15 cellular contexts compared by ENCODE assay signal in the genomic region with DNA sequence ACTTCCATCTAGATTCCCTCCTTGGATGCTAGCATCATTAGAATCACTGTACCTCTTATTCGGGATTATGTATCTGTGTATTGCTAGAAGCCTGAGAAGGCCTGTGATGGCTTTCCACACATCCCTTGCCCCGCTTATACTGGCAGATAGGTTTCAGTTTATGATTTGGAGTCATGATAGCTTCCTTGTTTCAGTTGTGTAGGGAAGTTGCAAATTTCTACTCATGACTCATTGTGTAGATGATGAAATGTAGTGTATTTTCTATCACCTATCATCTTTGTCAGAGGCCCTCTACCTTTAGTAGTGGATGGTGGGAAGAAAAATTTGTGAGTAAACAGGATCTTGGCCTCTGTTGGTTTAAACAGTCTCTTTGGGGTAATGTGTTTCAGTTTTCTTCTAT.
DNase-seq lines count a peak whose midpoint lies in the region; ATAC-seq, FAIRE-seq and TF ChIP-seq lines count a peak whose summit lies in the region.
"Had no signal": no experiment of that assay in that cellular context is flagged by ENCODE, and none has a peak within 500 bp of the region (broad histone marks: within the 10 kb centered on the region; RNA-seq: fewer than 3 reads in every experiment).

No MANE protein-coding gene starts in this region.

- no peak for FAIRE-seq in bronchial epithelial cell (lab: Jason Lieb, UNC)

- TF ChIP-seq CTCF in activated CD8-positive, alpha-beta T cell treated with anti-CD3 and anti-CD28 coated beads for 36 hours (IDR thresholded peaks at IDR 0.05): no peak
- no peak for TF ChIP-seq CTCF in bronchial epithelial cell (IDR thresholded peaks at IDR 0.05; ENCODE audit: insufficient read depth, low read length, severe bottlenecking)
- no peak for TF ChIP-seq CTCF in osteoblast (IDR thresholded peaks at IDR 0.05; ENCODE audit: extremely low read depth, low read depth, low read length)

- no peaks in the 10 kb centered on the region for H3K27me3 Mint-ChIP-seq in activated CD8-positive, alpha-beta T cell treated with anti-CD3 and anti-CD28 coated beads for 36 hours
- no peaks in the 10 kb centered on the region for H3K27me3 Mint-ChIP-seq in activated CD8-positive, alpha-beta T cell treated with anti-CD3 and anti-CD28 coated beads, Interleukin-2, amount 10 ng/mL, durations not matched to agents 7 days and 5 days (ENCODE audit: low read depth)

- H3K9me3 Mint-ChIP-seq in activated CD8-positive, alpha-beta T cell treated with anti-CD3 and anti-CD28 coated beads for 36 hours: peaks cover 2% of the 10 kb centered on the region
- H3K9me3 Mint-ChIP-seq in activated CD8-positive, alpha-beta T cell treated with anti-CD3 and anti-CD28 coated beads, Interleukin-2, amount 10 ng/mL, durations not matched to agents 7 days and 5 days (ENCODE audit: insufficient read depth): no peaks in the 10 kb centered on the region

- intact Hi-C loops in activated CD8-positive, alpha-beta T cell treated with anti-CD3 and anti-CD28 coated beads for 36 hours (cut with micrococcal nuclease): no loop called here

- no peak for DNase-seq in activated CD8-positive, alpha-beta T cell treated with anti-CD3 and anti-CD28 coated beads for 36 hours
- no peak for DNase-seq in activated CD8-positive, alpha-beta T cell treated with anti-CD3 and anti-CD28 coated beads, Interleukin-2, amount 10 ng/mL, durations not matched to agents 7 days and 5 days
- DNase-seq in NOMO-1 treated with DMSO at 0.1 percent for 48 hours (lab: John Stamatoyannopoulos, UW; ENCODE audit: unreplicated experiment) (peak; percentile 95), bronchial epithelial cell (ENCODE audit: low read depth) (peak; percentile 65), renal cortical epithelial cell (ENCODE audit: low read depth) (peak; percentile 67), osteoblast (ENCODE audit: insufficient read length, low spot score, missing footprints) (no peak), NCI-H510A (lab: John Stamatoyannopoulos, UW) (no peak)
- DNase-seq: Caco-2; effector memory CD4-positive, alpha-beta T cell; heart left ventricle; NCI-H1417 treated with DMSO at 0.1 percent for 48 hours; NCI-H524; SJCRH30 had no signal

- no peak overlapping the region for H2AFZ ChIP-seq in osteoblast (ENCODE audit: low read length)

- H3K4me3 ChIP-seq in bronchial epithelial cell (ENCODE audit: low read depth, low read length): no peak overlapping the region
- no peak overlapping the region for H3K4me3 ChIP-seq in osteoblast (ENCODE audit: insufficient read depth, low read length)
- H3K4me3 ChIP-seq: heart left ventricle, lung, SJCRH30 had no signal

- H3K9me3 ChIP-seq in osteoblast (ENCODE audit: low read depth, low read length): no peaks in the 10 kb centered on the region
- H3K9me3 ChIP-seq: Caco-2, heart left ventricle, SJCRH30 had no signal

- no peak overlapping the region for H3K4me3 Mint-ChIP-seq in activated CD8-positive, alpha-beta T cell treated with anti-CD3 and anti-CD28 coated beads for 36 hours
- no peak overlapping the region for H3K4me3 Mint-ChIP-seq in activated CD8-positive, alpha-beta T cell treated with anti-CD3 and anti-CD28 coated beads, Interleukin-2, amount 10 ng/mL, durations not matched to agents 7 days and 5 days

- no peak overlapping the region for H3K27ac ChIP-seq in osteoblast (ENCODE audit: low read depth, low read length)
- H3K27ac ChIP-seq: heart left ventricle, SJCRH30 had no signal

- POLR2A ChIA-PET in activated CD8-positive, alpha-beta T cell treated with anti-CD3 and anti-CD28 coated beads for 36 hours (lab: Charles Lee): no interaction called here
- POLR2A ChIA-PET in activated CD8-positive, alpha-beta T cell treated with anti-CD3 and anti-CD28 coated beads, Interleukin-2, amount 10 ng/mL, durations not matched to agents 7 days and 5 days (lab: Charles Lee): no interaction called here

- H3K4me1 ChIP-seq in osteoblast (ENCODE audit: insufficient read depth, low read length): peaks cover 3% of the 10 kb centered on the region
- H3K4me1 ChIP-seq: Caco-2, SJCRH30 had no signal

- CTCF ChIA-PET in activated CD8-positive, alpha-beta T cell treated with anti-CD3 and anti-CD28 coated beads for 36 hours (lab: Charles Lee): no interaction called here
- CTCF ChIA-PET in activated CD8-positive, alpha-beta T cell treated with anti-CD3 and anti-CD28 coated beads, Interleukin-2, amount 10 ng/mL, durations not matched to agents 7 days and 5 days (lab: Charles Lee): no interaction called here

- H4K20me1 ChIP-seq in osteoblast (ENCODE audit: insufficient read depth, low read length): no peaks in the 10 kb centered on the region

- no peaks in the 10 kb centered on the region for H3K27me3 ChIP-seq in bronchial epithelial cell (ENCODE audit: control insufficient read depth, insufficient read depth, low read length)
- no peaks in the 10 kb centered on the region for H3K27me3 ChIP-seq in osteoblast (ENCODE audit: insufficient read depth, low read length)
- H3K27me3 ChIP-seq: heart left ventricle, SJCRH30 had no signal

- H3K79me2 ChIP-seq in osteoblast (ENCODE audit: insufficient read depth, low read length): no peaks in the 10 kb centered on the region

- H3K36me3 ChIP-seq in bronchial epithelial cell (ENCODE audit: control insufficient read depth, insufficient read depth, low read length): no peaks in the 10 kb centered on the region
- H3K36me3 ChIP-seq in osteoblast (ENCODE audit: insufficient read depth, low read length): peaks cover 4% of the 10 kb centered on the region
- H3K36me3 ChIP-seq: SJCRH30 had no signal

- peaks cover 13% of the 10 kb centered on the region for H3K36me3 Mint-ChIP-seq in activated CD8-positive, alpha-beta T cell treated with anti-CD3 and anti-CD28 coated beads for 36 hours (ENCODE audit: low read depth)
- no peaks in the 10 kb centered on the region for H3K36me3 Mint-ChIP-seq in activated CD8-positive, alpha-beta T cell treated with anti-CD3 and anti-CD28 coated beads, Interleukin-2, amount 10 ng/mL, durations not matched to agents 7 days and 5 days (ENCODE audit: low read depth)

- H3K4me2 ChIP-seq in osteoblast (ENCODE audit: insufficient read depth, low read length): no peak overlapping the region

- H3K27ac Mint-ChIP-seq in activated CD8-positive, alpha-beta T cell treated with anti-CD3 and anti-CD28 coated beads for 36 hours: peak overlapping the region; percentile 50
- no peak overlapping the region for H3K27ac Mint-ChIP-seq in activated CD8-positive, alpha-beta T cell treated with anti-CD3 and anti-CD28 coated beads, Interleukin-2, amount 10 ng/mL, durations not matched to agents 7 days and 5 days

- H3K4me1 Mint-ChIP-seq in activated CD8-positive, alpha-beta T cell treated with anti-CD3 and anti-CD28 coated beads for 36 hours (ENCODE audit: low read depth): peaks cover 6% of the 10 kb centered on the region
- H3K4me1 Mint-ChIP-seq in activated CD8-positive, alpha-beta T cell treated with anti-CD3 and anti-CD28 coated beads, Interleukin-2, amount 10 ng/mL, durations not matched to agents 7 days and 5 days (ENCODE audit: low read depth): peaks cover 6% of the 10 kb centered on the region

- ATAC-seq in activated CD8-positive, alpha-beta T cell treated with anti-CD3 and anti-CD28 coated beads for 36 hours: peak; percentile 58
- no peak for ATAC-seq in activated CD8-positive, alpha-beta T cell treated with anti-CD3 and anti-CD28 coated beads, Interleukin-2, amount 10 ng/mL, durations not matched to agents 7 days and 5 days
- no peak for ATAC-seq in GM21528 (IDR thresholded peaks at IDR 0.05; ENCODE audit: low FRiP score, unreplicated experiment)
- ATAC-seq: heart left ventricle had no signal

Comparison
In these comparisons a context has a peak if more than half of its experiments do, and no peak if none do; other contexts are left out.
1. DNase-seq: peak in NOMO-1 treated with DMSO at 0.1 percent for 48 hours (single experiment), bronchial epithelial cell (single experiment) and renal cortical epithelial cell (single experiment); none in activated CD8-positive, alpha-beta T cell treated with anti-CD3 and anti-CD28 coated beads for 36 hours (single experiment), activated CD8-positive, alpha-beta T cell treated with anti-CD3 and anti-CD28 coated beads, Interleukin-2, amount 10 ng/mL, durations not matched to agents 7 days and 5 days (single experiment), osteoblast (single experiment) and NCI-H510A (single experiment).